12 cellular contexts compared by ENCODE assay signal in genomic region chr6:146546440-146546839, GRCh38. TPM values are rescaled to one million over a fixed set of nuclear protein-coding genes. Genes with fewer than 3 reads are reported as not detected.
DNase-seq lines count a peak whose midpoint lies in the region; ATAC-seq, FAIRE-seq and TF ChIP-seq lines count a peak whose summit lies in the region.
"Had no signal": no experiment of that assay in that cellular context is flagged by ENCODE, and none has a peak within 500 bp of the region (broad histone marks: within the 10 kb centered on the region; RNA-seq: fewer than 3 reads in every experiment).

No MANE protein-coding gene starts in this region.

- TF ChIP-seq EP300 in K562 (IDR thresholded peaks at IDR 0.05; ENCODE audit: low read length), result no peak
- TF ChIP-seq EP300 in stomach (IDR thresholded peaks at IDR 0.05), result no peak

- H3K79me2 ChIP-seq in K562 (ENCODE audit: control insufficient read depth, insufficient read depth, low read length), result no peaks in the 10 kb centered on the region

- H3K9me3 ChIP-seq in K562 (replicated peaks; ENCODE audit: control insufficient read depth, insufficient read depth, low read depth, low read length) (no peaks in the 10 kb centered on the region), stomach (no peaks in the 10 kb centered on the region)

- CTCF ChIA-PET in K562 (lab: Yijun Ruan, JAX; ENCODE audit: low intra/inter-chr PET ratio), result interaction anchor here (0.8 kb wide), 1 partner anchor 953 kb away, joined by 3 read pairs; no protein-coding TSS in a partner anchor

- BruUV-seq in K562 (replicated peaks; lab: Mats Ljungman, UMichigan), result no TSS peak

- H3K4me1 Mint-ChIP-seq in HFFc6 (ENCODE audit: low read depth), result peaks cover 69% of the 10 kb centered on the region
- peaks cover 5 to 7% of the 10 kb centered on the region in 2 donors for H3K4me1 Mint-ChIP-seq in stimulated activated naive B cell treated with anti-CD40 and anti-IgM and Interleukin-4, amounts not matched to agents 10 μg/mL and 1 μg/mL and 100 μg/mL, for 72 hours

- TF ChIP-seq RAD21 in K562 (CRISPR knock-in tag; conservative IDR thresholded peaks at IDR 0.05 in 1 of 2, IDR thresholded peaks at IDR 0.05 in 1 of 2), result no peak

- H4K20me1 ChIP-seq in K562 (replicated peaks; ENCODE audit: control insufficient read depth, insufficient read depth, low read length), result no peaks in the 10 kb centered on the region

- H2AFZ ChIP-seq in K562 (ENCODE audit: low read depth, low read length), result no peak overlapping the region

- no peaks in the 10 kb centered on the region for H3K36me3 ChIP-seq in K562 (ENCODE audit: control insufficient read depth, insufficient read depth, low read length)
- peaks cover 0 to 19% (median 14%) of the 10 kb centered on the region in 4 donors for H3K36me3 ChIP-seq in stomach

- POLR2A ChIA-PET in K562 (lab: Yijun Ruan, JAX), result no interaction called here

- TF ChIP-seq CTCF in HFFc6 (IDR thresholded peaks at IDR 0.05) (no peak), K562 (IDR thresholded peaks at IDR 0.05 in 2 of 3, conservative IDR thresholded peaks at IDR 0.05 in 1 of 3; ENCODE audit: insufficient read depth in 2 of 3, low read depth in 1 of 3, low read length in 3 of 3) (no peak), stomach (IDR thresholded peaks at IDR 0.05) (no peak)

- no peak for FAIRE-seq in K562 (lab: Jason Lieb, UNC)

- H3K4me1 ChIP-seq in K562 (replicated peaks in 1 of 2; ENCODE audit: control insufficient read depth in 2 of 2, insufficient read depth in 2 of 2, low read length in 2 of 2), result peaks cover 15 to 16% of the 10 kb centered on the region in 2 experiments
- H3K4me1 ChIP-seq in stomach, result peaks cover 12 to 62% (median 28%) of the 10 kb centered on the region in 4 donors

- H3K27ac ChIP-seq in K562 (ENCODE audit: extremely low read depth, low read depth, low read length), result no peak overlapping the region
- H3K27ac ChIP-seq in stomach, result peak overlapping the region in 4 of 5 donors; percentile 95 to 99 (median 97)

- ATAC-seq in K562 (no peak), left lobe of liver (no peak)
- no peak for ATAC-seq in stimulated activated naive B cell treated with anti-CD40 and anti-IgM and Interleukin-4, amounts not matched to agents 10 μg/mL and 1 μg/mL and 100 μg/mL, for 72 hours (replicated peaks)

- no peaks in the 10 kb centered on the region for H3K9me3 Mint-ChIP-seq in HFFc6
- no peaks in the 10 kb centered on the region for H3K9me3 Mint-ChIP-seq in stimulated activated naive B cell treated with anti-CD40 and anti-IgM and Interleukin-4, amounts not matched to agents 10 μg/mL and 1 μg/mL and 100 μg/mL, for 72 hours
- H3K9me3 Mint-ChIP-seq: activated CD4-positive, alpha-beta T cell treated with anti-CD3 and anti-CD28 coated beads, Interleukin-2, amount 10 ng/mL, durations not matched to agents 24 days and 14 days had no signal

- WGBS in K562 (ENCODE audit: insufficient coverage, low coverage, missing lambda C conversion rate), result 23% methylated on average over 1 of the region's 1 CpG
- 0 to 33% (median 27%) methylated on average over 1 of the region's 1 CpG for WGBS in stomach, 5 donors

- H3K27me3 ChIP-seq in K562 (ENCODE audit: control insufficient read depth in 2 of 2, insufficient read depth in 2 of 2, low read length in 2 of 2) (no peaks in the 10 kb centered on the region), stomach (no peaks in the 10 kb centered on the region)
- H3K27me3 ChIP-seq: dorsolateral prefrontal cortex had no signal

- peak; percentile 87 for DNase-seq in HFFc6
- no peak for DNase-seq in K562 (ENCODE audit: extremely low read depth in 1 of 4, low spot score in 3 of 4)
- DNase-seq in iPS-NIHi11 (ENCODE audit: low spot score), result peak; percentile 9
- DNase-seq in stomach, result no peak
- DNase-seq in DMS79 (lab: John Stamatoyannopoulos, UW), result no peak
- DNase-seq in left lobe of liver (ENCODE audit: low spot score), result no peak
- DNase-seq in stimulated activated naive B cell treated with anti-CD40 and anti-IgM and Interleukin-4, amounts not matched to agents 10 μg/mL and 1 μg/mL and 100 μg/mL, for 72 hours, result no peak
- DNase-seq in NCI-H187 treated with DMSO at 0.1 percent for 48 hours (lab: John Stamatoyannopoulos, UW), result no peak
- DNase-seq: activated CD4-positive, alpha-beta T cell treated with anti-CD3 and anti-CD28 coated beads, Interleukin-2, amount 10 ng/mL, durations not matched to agents 24 days and 14 days; dorsolateral prefrontal cortex had no signal

- H3K4me3 ChIP-seq in K562 (no peak overlapping the region), stomach (peak overlapping the region in 1 of 4 donors; percentile 59)

- intact Hi-C loops in K562 (cut with micrococcal nuclease), result loop anchor here (10.0 kb wide), 1 partner anchor 228 kb away; no protein-coding TSS in a partner anchor
- intact Hi-C loops in stomach (cut with DNase I; ENCODE audit: low total_unique reads), result loop anchor here (10.0 kb wide), 1 partner anchor 582 kb away; the partner anchor contains the start of gene SHPRH

- TF ChIP-seq POLR2A in K562 (conservative IDR thresholded peaks at IDR 0.05) (no peak), stomach (IDR thresholded peaks at IDR 0.05) (no peak)

- peak overlapping the region; percentile 97 for H3K4me3 Mint-ChIP-seq in HFFc6
- H3K4me3 Mint-ChIP-seq in stimulated activated naive B cell treated with anti-CD40 and anti-IgM and Interleukin-4, amounts not matched to agents 10 μg/mL and 1 μg/mL and 100 μg/mL, for 72 hours, result no peak overlapping the region
- H3K4me3 Mint-ChIP-seq: activated CD4-positive, alpha-beta T cell treated with anti-CD3 and anti-CD28 coated beads, Interleukin-2, amount 10 ng/mL, durations not matched to agents 24 days and 14 days had no signal

- H3K27me3 Mint-ChIP-seq in HFFc6 (ENCODE audit: insufficient read depth), result peaks cover 2% of the 10 kb centered on the region; the same call in 1 of the 2 replicates
- H3K27me3 Mint-ChIP-seq in stimulated activated naive B cell treated with anti-CD40 and anti-IgM and Interleukin-4, amounts not matched to agents 10 μg/mL and 1 μg/mL and 100 μg/mL, for 72 hours, result peaks cover 26 to 31% of the 10 kb centered on the region in 2 donors

- peak overlapping the region; percentile 96 for H3K27ac Mint-ChIP-seq in HFFc6
- no peak overlapping the region for H3K27ac Mint-ChIP-seq in stimulated activated naive B cell treated with anti-CD40 and anti-IgM and Interleukin-4, amounts not matched to agents 10 μg/mL and 1 μg/mL and 100 μg/mL, for 72 hours
- H3K27ac Mint-ChIP-seq: activated CD4-positive, alpha-beta T cell treated with anti-CD3 and anti-CD28 coated beads, Interleukin-2, amount 10 ng/mL, durations not matched to agents 24 days and 14 days had no signal

- no peaks in the 10 kb centered on the region for H3K9me1 ChIP-seq in K562 (ENCODE audit: control insufficient read depth, insufficient read depth, low read length)

- in situ Hi-C loops in K562 (cut with MboI), result no loop called here

- H3K4me2 ChIP-seq in K562 (ENCODE audit: insufficient read depth, low read length), result no peak overlapping the region

- peaks cover 36% of the 10 kb centered on the region for H3K36me3 Mint-ChIP-seq in HFFc6 (ENCODE audit: low read depth)
- H3K36me3 Mint-ChIP-seq in stimulated activated naive B cell treated with anti-CD40 and anti-IgM and Interleukin-4, amounts not matched to agents 10 μg/mL and 1 μg/mL and 100 μg/mL, for 72 hours, result peaks cover 0 to 2% of the 10 kb centered on the region in 2 donors

- no peak overlapping the region for H3K9ac ChIP-seq in K562 (ENCODE audit: insufficient read depth in 1 of 2, low read depth in 2 of 2, low read length in 2 of 2)

RNA-seq across cellular contexts. Expression of gene RAB32, which starts 2.8 kb away (rescaled TPM):
- total RNA-seq in HFFc6 (2021; fragmentation: NEBNext Ultra II Directional; extraction: Animal tissue kit (Norgen Biotek cat#: 25700)), result 10 to 100 TPM; 71.9 to 87.6 (median 74.3) TPM
- 1.4 and 1.6 TPM in 2 replicates for total RNA-seq in K562 (2011; cell fraction: chromatin; rRNA removed; ENCODE audit: low replicate concordance)
- 2.0 and 2.3 TPM in 2 replicates for total RNA-seq in K562 (2011; cell fraction: nucleolus; rRNA removed)
- total RNA-seq in K562 (2011; cell fraction: nucleoplasm; rRNA removed), result 2.1 and 2.3 TPM in 2 replicates
- total RNA-seq in K562 (2014; rRNA removed) (11.6 and 16.5 TPM in 2 replicates), K562 (2014; rRNA removed; fragmentation: Illumina TruSeq; extraction: Trizol) (12.2 and 13.8 TPM in 2 replicates), K562 (2015; rRNA removed; fragmentation: Illumina TruSeq; extraction: Trizol) (15.7 and 16.6 TPM in 2 replicates), K562 (2021) (10.5 TPM in 2 replicates), stomach (10 to 100 TPM in 2 of 5 donors, 1 to 10 TPM in 3; 3.5 to 21.7 (median 4.6) TPM), left lobe of liver (13.6 TPM)
- polyA plus RNA-seq in K562 (2011; rRNA removed) (11.7 and 27.9 TPM in 2 replicates), K562 (2014; fragmentation: Illumina TruSeq; extraction: Trizol) (7.9 and 8.4 TPM in 2 replicates), K562 (2014; fragmentation: Nextera tagmentation; extraction: Ambion mirVana) (1 to 10 TPM; 2.5 to 3.8 TPM), K562 (2014; rRNA removed) (8.6 and 11.0 TPM in 2 replicates), stomach (10 to 100 TPM in 2 of 3 donors, 1 to 10 TPM in 1; 9.4 to 46.6 (median 43.4) TPM)
- 7.0 and 16.8 TPM in 2 replicates for polyA plus RNA-seq in K562 (2011; cell fraction: cytosol; rRNA removed)
- 2.4 and 11.5 TPM in 2 replicates for polyA plus RNA-seq in K562 (2011; cell fraction: nucleus; rRNA removed)
- 16.4 and 39.5 TPM in 2 replicates for polyA plus RNA-seq in K562 (2012)
- polyA minus RNA-seq in K562 (2011; rRNA and poly(A)+ RNA removed), result 4.1 and 11.6 TPM in 2 replicates
- polyA minus RNA-seq in K562 (2011; cell fraction: cytosol; rRNA and poly(A)+ RNA removed), result 1.8 and 4.1 TPM in 2 replicates
- 1.6 and 4.9 TPM in 2 replicates for polyA minus RNA-seq in K562 (2011; cell fraction: nucleus; rRNA and poly(A)+ RNA removed)

RNA-seq across cellular contexts. Expression of gene ADGB, which starts 52.3 kb away (rescaled TPM):
- total RNA-seq in HFFc6 (2021; fragmentation: NEBNext Ultra II Directional; extraction: Animal tissue kit (Norgen Biotek cat#: 25700)), result not detected
- not detected in 2 replicates for total RNA-seq in K562 (2011; cell fraction: chromatin; rRNA removed; ENCODE audit: low replicate concordance)
- not detected in 2 replicates for total RNA-seq in K562 (2011; cell fraction: nucleolus; rRNA removed)
- total RNA-seq in K562 (2011; cell fraction: nucleoplasm; rRNA removed), result not detected in 2 replicates
- total RNA-seq in K562 (2014; rRNA removed) (not detected in 2 replicates), K562 (2014; rRNA removed; fragmentation: Illumina TruSeq; extraction: Trizol) (not detected in 2 replicates), K562 (2015; rRNA removed; fragmentation: Illumina TruSeq; extraction: Trizol) (not detected in 2 replicates), K562 (2021) (not detected in 2 replicates), stomach (under 1 TPM in 1 of 5 donors, not detected in 4; 0.29 TPM), left lobe of liver (not detected)
- polyA plus RNA-seq in K562 (2011; rRNA removed) (not detected in 2 replicates), K562 (2014; fragmentation: Illumina TruSeq; extraction: Trizol) (not detected in 2 replicates), K562 (2014; fragmentation: Nextera tagmentation; extraction: Ambion mirVana) (not detected), K562 (2014; rRNA removed) (not detected in 2 replicates), stomach (not detected)
- polyA plus RNA-seq in K562 (2011; cell fraction: cytosol; rRNA removed), result not detected in 2 replicates
- not detected in 2 replicates for polyA plus RNA-seq in K562 (2011; cell fraction: nucleus; rRNA removed)
- 0.06 TPM in 1 of 2 replicates, not detected in the other for polyA plus RNA-seq in K562 (2012)
- not detected in 2 replicates for polyA minus RNA-seq in K562 (2011; rRNA and poly(A)+ RNA removed)
- not detected in 2 replicates for polyA minus RNA-seq in K562 (2011; cell fraction: cytosol; rRNA and poly(A)+ RNA removed)
- polyA minus RNA-seq in K562 (2011; cell fraction: nucleus; rRNA and poly(A)+ RNA removed), result not detected in 2 replicates
- total RNA-seq: activated CD4-positive, alpha-beta T cell treated with anti-CD3 and anti-CD28 coated beads, Interleukin-2, amount 10 ng/mL, durations not matched to agents 24 days and 14 days; right cardiac atrium had no signal
- polyA plus RNA-seq: right cardiac atrium, urinary bladder had no signal

Comparison
In these comparisons a context has a peak if more than half of its experiments do, and no peak if none do; other contexts are left out.
1. DNase-seq: peak in HFFc6 (single experiment) and iPS-NIHi11 (single experiment); none in K562 (0 of 4), stomach (single experiment), DMS79 (single experiment), left lobe of liver (single experiment), stimulated activated naive B cell treated with anti-CD40 and anti-IgM and Interleukin-4, amounts not matched to agents 10 μg/mL and 1 μg/mL and 100 μg/mL, for 72 hours (single experiment) and NCI-H187 treated with DMSO at 0.1 percent for 48 hours (single experiment).